11 cellular contexts compared by ENCODE assay signal in the genomic region with DNA sequence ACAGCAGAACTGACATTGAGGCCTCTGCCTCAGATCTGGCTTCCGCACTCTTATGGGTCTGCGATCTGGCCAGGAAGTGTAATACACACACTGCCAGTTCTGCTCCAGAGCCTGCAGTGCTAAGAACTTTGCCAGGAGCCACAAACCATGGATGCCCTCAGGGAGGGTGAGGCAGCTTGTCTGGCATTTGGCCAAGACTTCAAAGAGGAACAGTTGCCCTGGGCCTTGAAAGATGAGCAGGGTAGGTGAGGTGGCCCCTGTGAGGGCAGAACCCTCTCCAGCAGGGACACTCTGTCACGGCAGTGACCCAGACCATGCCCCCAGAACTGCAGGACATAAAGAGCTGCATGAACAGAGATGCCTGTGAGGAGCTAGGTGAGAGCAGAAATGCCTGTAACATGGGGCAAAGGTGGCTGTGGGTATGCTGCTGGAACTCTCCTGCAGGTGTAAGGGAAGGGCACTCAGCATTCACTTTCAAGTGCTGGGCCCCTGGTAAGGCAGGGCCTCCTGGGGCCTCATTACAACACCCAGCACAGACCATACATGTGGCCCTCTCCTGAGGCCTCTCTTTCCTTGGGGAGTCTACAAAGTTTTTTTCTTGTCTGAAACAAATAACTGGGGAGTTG. TPM values are rescaled to one million over a fixed set of nuclear protein-coding genes. Genes with fewer than 3 reads are reported as not detected.
DNase-seq lines count a peak whose midpoint lies in the region; ATAC-seq lines count a peak whose summit lies in the region.
"Had no signal": no experiment of that assay in that cellular context is flagged by ENCODE, and none has a peak within 500 bp of the region (broad histone marks: within the 10 kb centered on the region; RNA-seq: fewer than 3 reads in every experiment).

No MANE protein-coding gene starts in this region.

- ATAC-seq in left lobe of liver = no peak

- DNase-seq in NCI-H1417 (lab: John Stamatoyannopoulos, UW) (peak in 2 of 3 experiments; percentile 21 to 47), NCI-H1417 treated with DMSO at 0.1 percent for 48 hours (lab: John Stamatoyannopoulos, UW) (no peak), NCI-H2171 (lab: John Stamatoyannopoulos, UW) (peak; percentile 21), cerebellum (ENCODE audit: low spot score) (peak; percentile 42), retina (peak; percentile 7), left lobe of liver (ENCODE audit: low spot score) (no peak), Ammon's horn (ENCODE audit: low spot score) (no peak), HPDE6-E6E7 (ENCODE audit: extremely low spot score) (no peak)
- DNase-seq: NCI-H2081, ovary, upper lobe of left lung had no signal

RNA-seq across cellular contexts. Expression of a gene that starts 47.3 kb away (rescaled TPM):
- 19.3 TPM for total RNA-seq in cerebellum
- 9.2 TPM for total RNA-seq in left lobe of liver

Comparison
In these comparisons a context has a peak if more than half of its experiments do, and no peak if none do; other contexts are left out.
1. DNase-seq: peak in NCI-H1417 (2 of 3), NCI-H2171 (single experiment), cerebellum (single experiment) and retina (single experiment); none in NCI-H1417 treated with DMSO at 0.1 percent for 48 hours (single experiment), left lobe of liver (single experiment), Ammon's horn (single experiment) and HPDE6-E6E7 (single experiment).